In the genomic region with DNA sequence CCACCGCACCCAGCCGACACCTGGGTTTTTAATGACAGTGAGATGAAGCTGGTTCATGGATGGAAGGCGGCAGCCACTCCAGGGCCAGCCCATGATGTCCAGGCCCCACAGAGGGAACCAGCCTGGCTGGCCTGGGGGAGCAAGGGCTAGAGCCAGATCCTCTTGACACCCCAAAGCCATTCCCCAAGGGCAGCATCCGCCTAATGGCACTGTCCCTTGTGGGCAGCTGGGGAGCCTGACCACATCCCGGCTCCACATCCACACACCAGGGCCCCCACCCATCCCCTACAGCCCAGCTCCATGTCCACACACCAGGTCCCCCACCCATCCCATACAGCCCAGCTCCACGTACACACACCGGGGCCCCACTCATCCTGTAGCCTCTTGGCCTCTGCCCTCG, we compare ENCODE assay signal across 25 cellular contexts.
"Had no signal": no experiment of that assay in that cellular context is flagged by ENCODE, and none has a peak within 500 bp of the region (broad histone marks: within the 10 kb centered on the region; RNA-seq: fewer than 3 reads in every experiment).

No MANE protein-coding gene starts in this region.

- H3K4me1 Mint-ChIP-seq: activated CD4-positive, alpha-beta memory T cell treated with anti-CD3 and anti-CD28 coated beads, Interleukin-2, amount 10 ng/mL, durations not matched to agents 7 days and 5 days; activated CD8-positive, alpha-beta memory T cell treated with anti-CD3 and anti-CD28 coated beads, Interleukin-2, amount 10 ng/mL, durations not matched to agents 7 days and 5 days; activated T-helper 17 cell treated with anti-CD3 and anti-CD28 coated beads, Interleukin-2, amount 50 U/mL, for 72 hours; nephron had no signal

- H3K27ac ChIP-seq: body of pancreas, colonic mucosa, epithelial cell of prostate, hepatocyte, psoas muscle, right lobe of liver had no signal

- H3K36me3 ChIP-seq: colonic mucosa, right lobe of liver had no signal

- H3K4me3 Mint-ChIP-seq: activated CD4-positive, alpha-beta memory T cell treated with anti-CD3 and anti-CD28 coated beads, Interleukin-2, amount 10 ng/mL, durations not matched to agents 7 days and 5 days; activated CD8-positive, alpha-beta memory T cell treated with anti-CD3 and anti-CD28 coated beads, Interleukin-2, amount 10 ng/mL, durations not matched to agents 7 days and 5 days; activated naive CD8-positive, alpha-beta T cell treated with anti-CD3 and anti-CD28 coated beads for 36 hours; activated T-helper 17 cell treated with anti-CD3 and anti-CD28 coated beads, Interleukin-2, amount 50 U/mL, for 72 hours; endodermal cell; nephron; stimulated activated effector memory CD8-positive, alpha-beta T cell treated with anti-CD3 and anti-CD28 coated beads, Interleukin-12 subunit alpha, Interleukin-12 subunit beta, amount 100 ng/mL, for 72 hours; T-cell had no signal

- H3K79me2 ChIP-seq: hepatocyte had no signal

- H3K4me3 ChIP-seq: body of pancreas, colonic mucosa, hepatocyte, psoas muscle, right lobe of liver had no signal

- H3K9me3 ChIP-seq: body of pancreas, colonic mucosa, psoas muscle, right lobe of liver had no signal

- DNase-seq: activated CD4-positive, alpha-beta memory T cell treated with anti-CD3 and anti-CD28 coated beads, Interleukin-2, amount 10 ng/mL, durations not matched to agents 7 days and 5 days; activated CD4-positive, alpha-beta T cell treated with anti-CD3 and anti-CD28 coated beads for 48 hours; activated CD4-positive, CD25-positive, alpha-beta regulatory T cell; activated CD8-positive, alpha-beta memory T cell treated with anti-CD3 and anti-CD28 coated beads, Interleukin-2, amount 10 ng/mL, durations not matched to agents 7 days and 5 days; activated naive CD4-positive, alpha-beta T cell; activated naive CD8-positive, alpha-beta T cell treated with anti-CD3 and anti-CD28 coated beads for 36 hours; amygdala; body of pancreas; caudate nucleus; colonic mucosa; endodermal cell; foreskin fibroblast; left colon; midbrain; small intestine; stimulated activated CD4-positive, alpha-beta T cell treated with anti-CD3 and anti-CD28 coated beads, Interleukin-4, amount 100 ng/mL, for 24 hours; T-cell; T-helper 9 cell had no signal

- H3K36me3 Mint-ChIP-seq: activated CD8-positive, alpha-beta memory T cell treated with anti-CD3 and anti-CD28 coated beads, Interleukin-2, amount 10 ng/mL, durations not matched to agents 7 days and 5 days; activated naive CD8-positive, alpha-beta T cell treated with anti-CD3 and anti-CD28 coated beads for 36 hours; stimulated activated effector memory CD8-positive, alpha-beta T cell treated with anti-CD3 and anti-CD28 coated beads, Interleukin-12 subunit alpha, Interleukin-12 subunit beta, amount 100 ng/mL, for 72 hours; T-cell had no signal

- H3K9me3 Mint-ChIP-seq: activated CD4-positive, alpha-beta memory T cell treated with anti-CD3 and anti-CD28 coated beads, Interleukin-2, amount 10 ng/mL, durations not matched to agents 7 days and 5 days; activated naive CD8-positive, alpha-beta T cell treated with anti-CD3 and anti-CD28 coated beads for 36 hours; activated T-helper 17 cell treated with anti-CD3 and anti-CD28 coated beads, Interleukin-2, amount 50 U/mL, for 72 hours; endodermal cell; nephron; stimulated activated effector memory CD8-positive, alpha-beta T cell treated with anti-CD3 and anti-CD28 coated beads, Interleukin-12 subunit alpha, Interleukin-12 subunit beta, amount 100 ng/mL, for 72 hours; T-cell had no signal

- H3K4me1 ChIP-seq: body of pancreas, colonic mucosa, psoas muscle, right lobe of liver had no signal

- H3K27me3 ChIP-seq: body of pancreas, colonic mucosa, right lobe of liver had no signal

- H2AFZ ChIP-seq: hepatocyte had no signal

- H3K4me2 ChIP-seq: hepatocyte had no signal

- H3K27ac Mint-ChIP-seq: activated CD4-positive, alpha-beta memory T cell treated with anti-CD3 and anti-CD28 coated beads, Interleukin-2, amount 10 ng/mL, durations not matched to agents 7 days and 5 days; activated CD8-positive, alpha-beta memory T cell treated with anti-CD3 and anti-CD28 coated beads, Interleukin-2, amount 10 ng/mL, durations not matched to agents 7 days and 5 days; activated naive CD8-positive, alpha-beta T cell treated with anti-CD3 and anti-CD28 coated beads for 36 hours; activated T-helper 17 cell treated with anti-CD3 and anti-CD28 coated beads, Interleukin-2, amount 50 U/mL, for 72 hours; endodermal cell; nephron; stimulated activated effector memory CD8-positive, alpha-beta T cell treated with anti-CD3 and anti-CD28 coated beads, Interleukin-12 subunit alpha, Interleukin-12 subunit beta, amount 100 ng/mL, for 72 hours; T-cell had no signal

- ATAC-seq: activated CD8-positive, alpha-beta memory T cell treated with anti-CD3 and anti-CD28 coated beads, Interleukin-2, amount 10 ng/mL, durations not matched to agents 7 days and 5 days; activated T-helper 17 cell treated with anti-CD3 and anti-CD28 coated beads, Interleukin-2, amount 50 U/mL, for 72 hours; body of pancreas; left colon; psoas muscle; right lobe of liver; T-cell had no signal

- H3K27me3 Mint-ChIP-seq: activated T-helper 17 cell treated with anti-CD3 and anti-CD28 coated beads, Interleukin-2, amount 50 U/mL, for 72 hours had no signal
